Comparison of ENCODE assay signal across 16 cellular contexts in the genomic region with DNA sequence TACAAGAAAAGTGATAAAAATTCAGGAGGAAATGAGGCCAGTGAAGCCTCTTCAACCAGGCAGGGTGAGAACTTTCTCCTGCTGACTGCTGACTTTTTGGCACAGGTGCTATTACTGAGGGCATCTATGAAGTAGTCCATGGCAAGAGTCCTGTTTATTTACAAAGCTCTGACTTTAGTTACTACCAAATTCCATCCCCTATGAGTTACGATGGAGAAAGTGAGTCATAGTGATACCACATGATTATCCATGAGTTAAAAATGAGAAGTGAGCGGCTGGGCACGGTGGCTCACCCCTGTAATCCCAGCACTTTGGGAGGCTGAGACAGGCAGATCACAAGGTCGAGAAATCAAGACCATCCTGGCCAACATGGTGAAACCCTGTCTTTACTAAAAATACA. TPM values are rescaled to one million over a fixed set of nuclear protein-coding genes. Genes with fewer than 3 reads are reported as not detected.
DNase-seq lines count a peak whose midpoint lies in the region; ATAC-seq and TF ChIP-seq lines count a peak whose summit lies in the region.
"Had no signal": no experiment of that assay in that cellular context is flagged by ENCODE, and none has a peak within 500 bp of the region (broad histone marks: within the 10 kb centered on the region; RNA-seq: fewer than 3 reads in every experiment).

No MANE protein-coding gene starts in this region.

- H4K20me1 ChIP-seq in BLaER1 (no peaks in the 10 kb centered on the region), hepatocyte (ENCODE audit: insufficient read depth, poor library complexity, severe bottlenecking) (no peaks in the 10 kb centered on the region)

- H3K27ac ChIP-seq in BLaER1: no peak overlapping the region
- no peak overlapping the region for H3K27ac ChIP-seq in foreskin keratinocyte
- no peak overlapping the region for H3K27ac ChIP-seq in hepatocyte

- peaks cover 30% of the 10 kb centered on the region for H3K27me3 Mint-ChIP-seq in stimulated activated naive CD8-positive, alpha-beta T cell treated with anti-CD3 and anti-CD28 coated beads, Interleukin-15, amount 100 ng/mL, for 72 hours

- H3K9me3 ChIP-seq in BLaER1 (peaks cover 14% of the 10 kb centered on the region), adipocyte (ENCODE audit: control insufficient read depth, low read length) (peaks cover 10% of the 10 kb centered on the region), hepatocyte (ENCODE audit: low read depth) (no peaks in the 10 kb centered on the region)

- no peak overlapping the region for H3K27ac Mint-ChIP-seq in stimulated activated naive CD8-positive, alpha-beta T cell treated with anti-CD3 and anti-CD28 coated beads, Interleukin-15, amount 100 ng/mL, for 72 hours
- H3K27ac Mint-ChIP-seq: GM23338 had no signal

- H3K4me3 ChIP-seq in BLaER1 (no peak overlapping the region), adipocyte (ENCODE audit: low read length) (no peak overlapping the region), hepatocyte (no peak overlapping the region)
- H3K4me3 ChIP-seq: GM23338 had no signal

- WGBS in hepatocyte (ENCODE audit: low lambda C conversion rate, missing lambda C conversion rate): 76% methylated on average over 4 of the region's 4 CpGs

- peaks cover 7 to 8% of the 10 kb centered on the region in 2 donors for H3K9me3 Mint-ChIP-seq in stimulated activated naive CD8-positive, alpha-beta T cell treated with anti-CD3 and anti-CD28 coated beads, Interleukin-15, amount 100 ng/mL, for 72 hours

- TF ChIP-seq EP300 in Ishikawa (IDR thresholded peaks at IDR 0.05; ENCODE audit: borderline replicate concordance): peak; percentile 56; the same call in 1 of the 2 replicates

- H3K4me1 ChIP-seq in BLaER1 (peaks cover 32% of the 10 kb centered on the region), adipocyte (ENCODE audit: control insufficient read depth, insufficient read depth, low read length) (no peaks in the 10 kb centered on the region), foreskin keratinocyte (no peaks in the 10 kb centered on the region), hepatocyte (ENCODE audit: insufficient read depth) (peaks cover 7% of the 10 kb centered on the region)

- no peaks in the 10 kb centered on the region for H3K9me2 ChIP-seq in hepatocyte (replicated peaks; ENCODE audit: insufficient read depth)

- no peak overlapping the region for H3K9ac ChIP-seq in BLaER1
- no peak overlapping the region for H3K9ac ChIP-seq in adipocyte (ENCODE audit: low read length)

- no peaks in the 10 kb centered on the region for H3K36me3 ChIP-seq in BLaER1
- H3K36me3 ChIP-seq in adipocyte (ENCODE audit: control insufficient read depth, insufficient read depth, low read length, severe bottlenecking): no peaks in the 10 kb centered on the region
- no peaks in the 10 kb centered on the region for H3K36me3 ChIP-seq in hepatocyte (replicated peaks; ENCODE audit: insufficient read depth, low read depth)

- DNase-seq in adipocyte (ENCODE audit: low read depth): peak; percentile 45
- DNase-seq in foreskin keratinocyte: peak; percentile 64 to 73
- no peak for DNase-seq in stimulated activated naive CD8-positive, alpha-beta T cell treated with anti-CD3 and anti-CD28 coated beads, Interleukin-15, amount 100 ng/mL, for 72 hours
- DNase-seq in NCI-H2171 treated with DMSO at 0.1 percent for 48 hours (lab: John Stamatoyannopoulos, UW): no peak
- DNase-seq in hepatocyte (ENCODE audit: low spot score): no peak
- DNase-seq in NCI-H748 treated with DMSO at 0.1 percent for 48 hours (lab: John Stamatoyannopoulos, UW): no peak
- DNase-seq: activated CD4-positive, alpha-beta T cell treated with anti-CD3 and anti-CD28 coated beads, Interleukin-2, amount 50 U/mL, for 1 hour; activated T-cell treated with anti-CD3 and anti-CD28 coated beads, Interleukin-2, amount 50 U/mL, for 48 hours; amniotic stem cell; effector CD4-positive, alpha-beta T cell; left colon; NCI-H1092; stimulated activated CD4-positive, alpha-beta T cell treated with anti-CD3 and anti-CD28 coated beads, Interleukin-2, amount 100 ng/mL, for 24 hours had no signal

- H3K4me1 Mint-ChIP-seq in stimulated activated naive CD8-positive, alpha-beta T cell treated with anti-CD3 and anti-CD28 coated beads, Interleukin-15, amount 100 ng/mL, for 72 hours: peaks cover 8% of the 10 kb centered on the region
- H3K4me1 Mint-ChIP-seq: GM23338 had no signal

- no peak overlapping the region for H3K4me3 Mint-ChIP-seq in stimulated activated naive CD8-positive, alpha-beta T cell treated with anti-CD3 and anti-CD28 coated beads, Interleukin-15, amount 100 ng/mL, for 72 hours
- H3K4me3 Mint-ChIP-seq: GM23338 had no signal

- no peak for TF ChIP-seq RAD21 in Ishikawa (IDR thresholded peaks at IDR 0.05; ENCODE audit: low read depth)

- TF ChIP-seq CTCF in foreskin keratinocyte (conservative IDR thresholded peaks at IDR 0.05) (no peak), hepatocyte (IDR thresholded peaks at IDR 0.05; ENCODE audit: poor library complexity) (no peak)

- H3K27me3 ChIP-seq in BLaER1: no peaks in the 10 kb centered on the region
- peaks cover 29% of the 10 kb centered on the region for H3K27me3 ChIP-seq in adipocyte (replicated peaks; ENCODE audit: control insufficient read depth, insufficient read depth, low read length)
- peaks cover 11% of the 10 kb centered on the region for H3K27me3 ChIP-seq in foreskin keratinocyte
- no peaks in the 10 kb centered on the region for H3K27me3 ChIP-seq in hepatocyte

- ATAC-seq in foreskin keratinocyte: peak; percentile 78
- no peak for ATAC-seq in stimulated activated naive CD8-positive, alpha-beta T cell treated with anti-CD3 and anti-CD28 coated beads, Interleukin-15, amount 100 ng/mL, for 72 hours
- ATAC-seq: GM23338, left colon had no signal

- peak overlapping the region; percentile 88 for H3K4me2 ChIP-seq in BLaER1
- no peak overlapping the region for H3K4me2 ChIP-seq in hepatocyte
- H3K4me2 ChIP-seq: GM23338 had no signal

- no peak overlapping the region for H2AFZ ChIP-seq in hepatocyte
- H2AFZ ChIP-seq: GM23338 had no signal

- no peaks in the 10 kb centered on the region for H3K79me2 ChIP-seq in hepatocyte

TF ChIP-seq in Ishikawa, 13 proteins besides CTCF, POLR2A, EP300 and RAD21:
- no peak for TF ChIP-seq TAF1 (IDR thresholded peaks at IDR 0.05; ENCODE audit: low read depth)
- no peak for TF ChIP-seq CREB1 (IDR thresholded peaks at IDR 0.05; ENCODE audit: low read depth)
- no peak for TF ChIP-seq EGR1 (IDR thresholded peaks at IDR 0.05)
- TF ChIP-seq CEBPB (IDR thresholded peaks at IDR 0.05): no peak
- TF ChIP-seq, protein P1, sequence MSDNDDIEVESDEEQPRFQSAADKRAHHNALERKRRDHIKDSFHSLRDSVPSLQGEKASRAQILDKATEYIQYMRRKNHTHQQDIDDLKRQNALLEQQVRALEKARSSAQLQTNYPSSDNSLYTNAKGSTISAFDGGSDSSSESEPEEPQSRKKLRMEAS (IDR thresholded peaks at IDR 0.05): no peak
- TF ChIP-seq YY1 (IDR thresholded peaks at IDR 0.05; ENCODE audit: low read depth): no peak
- no peak for TF ChIP-seq TCF12 (IDR thresholded peaks at IDR 0.05; ENCODE audit: low read depth)
- peak; percentile 62 for TF ChIP-seq NFIC (IDR thresholded peaks at IDR 0.05)
- peak; percentile 37; the same call in 1 of the 2 replicates for TF ChIP-seq TEAD4 (IDR thresholded peaks at IDR 0.05)
- TF ChIP-seq, protein P2, sequence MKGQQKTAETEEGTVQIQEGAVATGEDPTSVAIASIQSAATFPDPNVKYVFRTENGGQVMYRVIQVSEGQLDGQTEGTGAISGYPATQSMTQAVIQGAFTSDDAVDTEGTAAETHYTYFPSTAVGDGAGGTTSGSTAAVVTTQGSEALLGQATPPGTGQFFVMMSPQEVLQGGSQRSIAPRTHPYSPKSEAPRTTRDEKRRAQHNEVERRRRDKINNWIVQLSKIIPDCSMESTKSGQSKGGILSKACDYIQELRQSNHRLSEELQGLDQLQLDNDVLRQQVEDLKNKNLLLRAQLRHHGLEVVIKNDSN (IDR thresholded peaks at IDR 0.05): no peak

RNA-seq across cellular contexts. Expression of a gene that starts 19.9 kb away (rescaled TPM):
- 0.20 and 0.32 TPM in 2 replicates for total RNA-seq in foreskin keratinocyte
- polyA plus RNA-seq in foreskin keratinocyte: 0.21 and 0.51 TPM in 2 replicates
- 10.5 and 13.6 TPM in 2 replicates for total RNA-seq in hepatocyte
- 10.4 and 14.7 TPM in 2 replicates for polyA plus RNA-seq in hepatocyte

Comparison
In these comparisons a context has a peak if more than half of its experiments do, and no peak if none do; other contexts are left out.
1. DNase-seq: peak in adipocyte (single experiment) and foreskin keratinocyte (2 of 2); none in stimulated activated naive CD8-positive, alpha-beta T cell treated with anti-CD3 and anti-CD28 coated beads, Interleukin-15, amount 100 ng/mL, for 72 hours (0 of 2), NCI-H2171 treated with DMSO at 0.1 percent for 48 hours (single experiment), hepatocyte (single experiment) and NCI-H748 treated with DMSO at 0.1 percent for 48 hours (single experiment).